ENCODE assay signal across 19 cellular contexts in genomic region chr2:106129592-106129991, GRCh38.
"Had no signal": no experiment of that assay in that cellular context is flagged by ENCODE, and none has a peak within 500 bp of the region (broad histone marks: within the 10 kb centered on the region; RNA-seq: fewer than 3 reads in every experiment).

No MANE protein-coding gene starts in this region.

- H3K27me3 Mint-ChIP-seq: activated B cell treated with CpG ODN at 0.5 μM for 24 hours; activated CD4-positive, alpha-beta memory T cell treated with anti-CD3 and anti-CD28 coated beads for 36 hours; memory B cell; progenitor cell of endocrine pancreas had no signal

- H3K27ac ChIP-seq: esophagus muscularis mucosa, gastroesophageal sphincter, heart right ventricle had no signal

- ATAC-seq: gastroesophageal sphincter, left ventricle myocardium superior had no signal

- H3K9me3 Mint-ChIP-seq: activated B cell treated with CpG ODN at 0.5 μM for 24 hours; activated CD4-positive, alpha-beta memory T cell treated with anti-CD3 and anti-CD28 coated beads for 36 hours; activated naive CD4-positive, alpha-beta T cell treated with anti-CD3 and anti-CD28 coated beads for 36 hours; activated T-helper 2 cell treated with anti-CD3 and anti-CD28 coated beads, Interferon-gamma antibody, Interleukin-2, Interleukin-4, amounts not matched to agents 10 μg/mL and 5 μg/mL and 100 μg/mL, durations not matched to agents 14 hours and 24 hours and 36 hours; memory B cell had no signal

- H3K4me3 Mint-ChIP-seq: activated B cell treated with CpG ODN at 0.5 μM for 24 hours; activated CD4-positive, alpha-beta memory T cell treated with anti-CD3 and anti-CD28 coated beads for 36 hours; activated naive CD4-positive, alpha-beta T cell treated with anti-CD3 and anti-CD28 coated beads for 36 hours; memory B cell had no signal

- H3K4me3 ChIP-seq: esophagus muscularis mucosa, gastroesophageal sphincter, heart right ventricle, mucosa of descending colon had no signal

- H3K9me3 ChIP-seq: esophagus muscularis mucosa, gastroesophageal sphincter, heart right ventricle, mucosa of descending colon had no signal

- H3K27ac Mint-ChIP-seq: activated B cell treated with CpG ODN at 0.5 μM for 24 hours; activated CD4-positive, alpha-beta memory T cell treated with anti-CD3 and anti-CD28 coated beads for 36 hours; activated naive CD4-positive, alpha-beta T cell treated with anti-CD3 and anti-CD28 coated beads for 36 hours; activated T-helper 2 cell treated with anti-CD3 and anti-CD28 coated beads, Interferon-gamma antibody, Interleukin-2, Interleukin-4, amounts not matched to agents 10 μg/mL and 5 μg/mL and 100 μg/mL, durations not matched to agents 14 hours and 24 hours and 36 hours; memory B cell; progenitor cell of endocrine pancreas had no signal

- H3K27me3 ChIP-seq: esophagus muscularis mucosa, gastroesophageal sphincter, heart right ventricle had no signal

- DNase-seq: activated B cell treated with CpG ODN at 0.5 μM for 24 hours; activated CD4-positive, alpha-beta memory T cell treated with anti-CD3 and anti-CD28 coated beads for 36 hours; activated CD4-positive, alpha-beta T cell treated with anti-CD3 and anti-CD28 coated beads for 4 hours; activated naive CD4-positive, alpha-beta T cell treated with anti-CD3 and anti-CD28 coated beads for 36 hours; activated T-cell treated with anti-CD3 and anti-CD28 coated beads for 4 hours; cerebellar nuclear complex; cortex of kidney; effector CD4-positive, alpha-beta T cell; heart right ventricle; left ventricle myocardium superior; mucosa of descending colon; stimulated activated CD4-positive, alpha-beta T cell treated with anti-CD3 and anti-CD28 coated beads, Interleukin-1b, Interleukin-23, amount 100 ng/mL, for 48 hours; stimulated activated CD8-positive, alpha-beta memory T cell treated with anti-CD3 and anti-CD28 coated beads, Interleukin-4, amount 100 ng/mL, for 48 hours; stimulated activated naive CD4-positive, alpha-beta T cell had no signal
